1 cellular context compared by ENCODE assay signal in the genomic region with DNA sequence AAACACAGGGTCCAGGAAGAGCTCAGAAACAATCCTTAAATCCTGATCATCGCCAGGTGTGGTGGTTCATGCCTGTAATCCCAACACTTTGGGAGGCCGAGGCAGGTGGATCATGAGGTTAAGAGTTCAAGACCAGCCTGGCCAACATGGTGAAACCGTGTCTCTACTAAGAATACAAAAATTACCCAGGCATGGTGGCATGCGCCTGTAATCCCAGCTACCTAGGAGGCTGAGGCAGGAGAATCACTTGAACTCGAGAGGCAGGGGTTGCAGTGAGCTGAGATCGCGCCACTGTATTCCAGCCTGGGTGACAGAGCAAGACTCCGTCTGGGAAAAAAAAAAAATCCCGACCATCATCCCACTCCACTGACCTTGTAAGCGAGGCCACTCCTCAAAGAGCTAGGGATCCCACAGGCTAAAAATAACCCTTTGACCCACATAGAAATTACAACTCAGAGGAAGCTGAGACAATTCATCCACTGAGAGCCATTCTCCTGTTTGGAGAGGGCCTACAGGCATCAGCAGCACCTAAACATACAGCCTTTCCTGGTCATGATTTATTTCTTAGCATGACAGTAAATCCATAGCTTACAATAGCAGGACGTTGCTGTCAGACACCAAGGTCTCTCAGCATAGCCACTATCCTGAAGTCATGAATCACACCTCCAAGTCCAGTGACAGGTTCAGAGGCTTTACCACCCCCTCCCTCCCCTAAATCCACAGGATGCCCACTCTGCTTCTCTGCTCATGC.
TF ChIP-seq lines count a peak whose summit lies in the region.

No MANE protein-coding gene starts in this region.

TF ChIP-seq in HEK293, 187 proteins besides CTCF, POLR2A, EP300 and RAD21 (continued from another document):
- TF ChIP-seq, protein P1, sequence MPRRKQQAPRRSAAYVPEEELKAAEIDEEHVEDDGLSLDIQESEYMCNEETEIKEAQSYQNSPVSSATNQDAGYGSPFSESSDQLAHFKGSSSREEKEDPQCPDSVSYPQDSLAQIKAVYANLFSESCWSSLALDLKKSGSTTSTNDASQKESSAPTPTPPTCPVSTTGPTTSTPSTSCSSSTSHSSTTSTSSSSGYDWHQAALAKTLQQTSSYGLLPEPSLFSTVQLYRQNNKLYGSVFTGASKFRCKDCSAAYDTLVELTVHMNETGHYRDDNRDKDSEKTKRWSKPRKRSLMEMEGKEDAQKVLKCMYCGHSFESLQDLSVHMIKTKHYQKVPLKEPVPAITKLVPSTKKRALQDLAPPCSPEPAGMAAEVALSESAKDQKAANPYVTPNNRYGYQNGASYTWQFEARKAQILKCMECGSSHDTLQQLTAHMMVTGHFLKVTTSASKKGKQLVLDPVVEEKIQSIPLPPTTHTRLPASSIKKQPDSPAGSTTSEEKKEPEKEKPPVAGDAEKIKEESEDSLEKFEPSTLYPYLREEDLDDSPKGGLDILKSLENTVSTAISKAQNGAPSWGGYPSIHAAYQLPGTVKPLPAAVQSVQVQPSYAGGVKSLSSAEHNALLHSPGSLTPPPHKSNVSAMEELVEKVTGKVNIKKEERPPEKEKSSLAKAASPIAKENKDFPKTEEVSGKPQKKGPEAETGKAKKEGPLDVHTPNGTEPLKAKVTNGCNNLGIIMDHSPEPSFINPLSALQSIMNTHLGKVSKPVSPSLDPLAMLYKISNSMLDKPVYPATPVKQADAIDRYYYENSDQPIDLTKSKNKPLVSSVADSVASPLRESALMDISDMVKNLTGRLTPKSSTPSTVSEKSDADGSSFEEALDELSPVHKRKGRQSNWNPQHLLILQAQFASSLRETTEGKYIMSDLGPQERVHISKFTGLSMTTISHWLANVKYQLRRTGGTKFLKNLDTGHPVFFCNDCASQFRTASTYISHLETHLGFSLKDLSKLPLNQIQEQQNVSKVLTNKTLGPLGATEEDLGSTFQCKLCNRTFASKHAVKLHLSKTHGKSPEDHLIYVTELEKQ (tag by site-specific recombination; IDR thresholded peaks at IDR 0.05; ENCODE audit: borderline replicate concordance) = 0 out of 2 replicates have a peak, but pooled peaks have one; percentile 50
- TF ChIP-seq ZNF843 (tag by site-specific recombination; IDR thresholded peaks at IDR 0.05) = 0 out of 2 replicates have a peak, but pooled peaks have one; percentile 42
- TF ChIP-seq, protein P2, sequence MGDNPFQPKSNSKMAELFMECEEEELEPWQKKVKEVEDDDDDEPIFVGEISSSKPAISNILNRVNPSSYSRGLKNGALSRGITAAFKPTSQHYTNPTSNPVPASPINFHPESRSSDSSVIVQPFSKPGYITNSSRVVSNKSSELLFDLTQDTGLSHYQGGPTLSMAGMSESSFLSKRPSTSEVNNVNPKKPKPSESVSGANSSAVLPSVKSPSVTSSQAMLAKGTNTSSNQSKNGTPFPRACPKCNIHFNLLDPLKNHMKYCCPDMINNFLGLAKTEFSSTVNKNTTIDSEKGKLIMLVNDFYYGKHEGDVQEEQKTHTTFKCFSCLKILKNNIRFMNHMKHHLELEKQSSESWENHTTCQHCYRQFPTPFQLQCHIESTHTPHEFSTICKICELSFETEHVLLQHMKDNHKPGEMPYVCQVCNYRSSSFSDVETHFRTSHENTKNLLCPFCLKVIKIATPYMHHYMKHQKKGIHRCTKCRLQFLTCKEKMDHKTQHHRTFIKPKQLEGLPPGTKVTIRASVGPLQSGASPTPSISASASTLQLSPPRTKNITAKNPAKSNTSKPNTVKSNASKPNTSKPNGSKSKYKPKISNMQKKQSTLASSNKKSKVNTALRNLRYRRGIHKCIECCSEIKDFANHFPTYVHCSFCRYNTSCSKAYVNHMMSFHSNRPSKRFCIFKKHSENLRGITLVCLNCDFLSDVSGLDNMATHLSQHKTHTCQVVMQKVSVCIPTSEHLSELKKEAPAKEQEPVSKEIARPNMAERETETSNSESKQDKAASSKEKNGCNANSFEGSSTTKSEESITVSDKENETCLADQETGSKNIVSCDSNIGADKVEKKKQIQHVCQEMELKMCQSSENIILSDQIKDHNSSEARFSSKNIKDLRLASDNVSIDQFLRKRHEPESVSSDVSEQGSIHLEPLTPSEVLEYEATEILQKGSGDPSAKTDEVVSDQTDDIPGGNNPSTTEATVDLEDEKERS (tag by site-specific recombination; IDR thresholded peaks at IDR 0.05) = no peak
- TF ChIP-seq KLF8 (tag by site-specific recombination; IDR thresholded peaks at IDR 0.05) = no peak
- TF ChIP-seq ZNF654 (tag by site-specific recombination; IDR thresholded peaks at IDR 0.05; ENCODE audit: low read depth) = no peak
- TF ChIP-seq ZNF354C (tag by site-specific recombination; IDR thresholded peaks at IDR 0.05; ENCODE audit: borderline replicate concordance, low read depth) = no peak
- no peak for TF ChIP-seq GLI4 (tag by site-specific recombination; IDR thresholded peaks at IDR 0.05)
- no peak for TF ChIP-seq ZNF266 (tag by site-specific recombination; IDR thresholded peaks at IDR 0.05; ENCODE audit: low read depth)
- no peak for TF ChIP-seq ZNF10 (tag by site-specific recombination; IDR thresholded peaks at IDR 0.05)
- TF ChIP-seq, protein P3, sequence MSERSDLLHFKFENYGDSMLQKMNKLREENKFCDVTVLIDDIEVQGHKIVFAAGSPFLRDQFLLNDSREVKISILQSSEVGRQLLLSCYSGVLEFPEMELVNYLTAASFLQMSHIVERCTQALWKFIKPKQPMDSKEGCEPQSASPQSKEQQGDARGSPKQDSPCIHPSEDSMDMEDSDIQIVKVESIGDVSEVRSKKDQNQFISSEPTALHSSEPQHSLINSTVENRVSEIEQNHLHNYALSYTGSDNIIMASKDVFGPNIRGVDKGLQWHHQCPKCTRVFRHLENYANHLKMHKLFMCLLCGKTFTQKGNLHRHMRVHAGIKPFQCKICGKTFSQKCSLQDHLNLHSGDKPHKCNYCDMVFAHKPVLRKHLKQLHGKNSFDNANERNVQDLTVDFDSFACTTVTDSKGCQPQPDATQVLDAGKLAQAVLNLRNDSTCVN (tag by site-specific recombination; optimal IDR thresholded peaks at IDR 0.05) = no peak
- TF ChIP-seq OSR2 (tag by site-specific recombination; IDR thresholded peaks at IDR 0.05) = peak; percentile 68
- no peak for TF ChIP-seq ZSCAN18 (tag by site-specific recombination; IDR thresholded peaks at IDR 0.05)
